8 cellular contexts compared by ENCODE assay signal in genomic region chr15:41544650-41545015, GRCh38. TPM values are rescaled to one million over a fixed set of nuclear protein-coding genes. Genes with fewer than 3 reads are reported as not detected.
A peak's percentile ranks its signal among the peaks of the same experiment; 100 is the strongest.
DNase-seq lines count a peak whose midpoint lies in the region; ATAC-seq and TF ChIP-seq lines count a peak whose summit lies in the region.

No MANE protein-coding gene starts in this region.

- peak overlapping the region; percentile 21 for H3K4me3 ChIP-seq in fibroblast of villous mesenchyme (ENCODE audit: low read depth, low read length)

- H3K27me3 Mint-ChIP-seq in T-cell, result no peaks in the 10 kb centered on the region

- no peaks in the 10 kb centered on the region for H3K36me3 Mint-ChIP-seq in T-cell

- H3K4me3 Mint-ChIP-seq in T-cell, result peak overlapping the region; percentile 92 to 94 (median 93)

- CTCF ChIA-PET in T-cell (lab: Charles Lee), result interaction anchor here (0.5 to 2.6 kb wide), 5 partner anchors 13 to 733 kb away, joined by 4 to 21 read pairs (median 5); no protein-coding TSS in a partner anchor

- TF ChIP-seq CTCF in fibroblast of villous mesenchyme (IDR thresholded peaks at IDR 0.05; ENCODE audit: insufficient read depth, low read depth, low read length), result no peak

- DNase-seq in EH (ENCODE audit: low read depth), result peak; percentile 44
- DNase-seq in T-cell, result peak in 19 of 34 experiments; percentile 6 to 61 (median 20)
- peak; percentile 71 for DNase-seq in fibroblast of villous mesenchyme (ENCODE audit: low read depth)
- peak; percentile 15 for DNase-seq in retina
- no peak for DNase-seq in effector CD8-positive, alpha-beta T cell (lab: John Stamatoyannopoulos, UW)
- DNase-seq in NCI-H2107 treated with DMSO at 0.1 percent for 48 hours (lab: John Stamatoyannopoulos, UW; ENCODE audit: unreplicated experiment), result no peak

- peak in 1 of 4 experiments; percentile 8 for ATAC-seq in T-cell (replicated peaks in 1 of 4)
- ATAC-seq in GM19463 (IDR thresholded peaks at IDR 0.05; ENCODE audit: unreplicated experiment), result no peak
- ATAC-seq in GM19351 (IDR thresholded peaks at IDR 0.05; ENCODE audit: unreplicated experiment), result no peak

- peaks cover 15 to 34% (median 17%) of the 10 kb centered on the region in 3 donors for H3K4me1 Mint-ChIP-seq in T-cell

- H3K27ac Mint-ChIP-seq in T-cell, result peak overlapping the region; percentile 9 to 90

- H3K9me3 Mint-ChIP-seq in T-cell, result no peaks in the 10 kb centered on the region

- POLR2A ChIA-PET in T-cell (lab: Charles Lee), result interaction anchor here in 1 of 2 donors (0.5 to 0.9 kb wide), 3 partner anchors 30 to 393 kb away, joined by 3 to 10 read pairs (median 6); no protein-coding TSS in a partner anchor

RNA-seq across cellular contexts. Expression of gene RPAP1, which starts 0.6 kb away (rescaled TPM):
- 10 to 100 TPM; 33.5 to 57.8 (median 53.2) TPM for total RNA-seq in T-cell
- 14.8 and 26.8 TPM in 2 replicates for total RNA-seq in fibroblast of villous mesenchyme

RNA-seq across cellular contexts. Expression of gene TYRO3, which starts 14.4 kb away (rescaled TPM):
- 1 to 10 TPM in 1 of 5 donors, under 1 TPM in 3, not detected in 1; 0.62 to 1.5 (median 0.78) TPM for total RNA-seq in T-cell
- total RNA-seq in fibroblast of villous mesenchyme, result 13.8 and 14.5 TPM in 2 replicates

RNA-seq across cellular contexts. Expression of gene LTK, which starts 31.0 kb away (rescaled TPM):
- total RNA-seq in T-cell (10 to 100 TPM in 1 of 5 donors, 1 to 10 TPM in 4; 2.0 to 14.3 (median 6.8) TPM), fibroblast of villous mesenchyme (0.86 and 1.6 TPM in 2 replicates)

RNA-seq across cellular contexts. Expression of gene ITPKA, which starts 51.0 kb away (rescaled TPM):
- total RNA-seq in T-cell, result under 1 TPM in 1 of 5 donors, not detected in 4; 0.38 TPM
- 0.86 and 1.6 TPM in 2 replicates for total RNA-seq in fibroblast of villous mesenchyme

Comparison
In these comparisons a context has a peak if more than half of its experiments do, and no peak if none do; other contexts are left out.
1. DNase-seq: peak in EH (single experiment), T-cell (19 of 34), fibroblast of villous mesenchyme (single experiment) and retina (single experiment); none in effector CD8-positive, alpha-beta T cell (single experiment) and NCI-H2107 treated with DMSO at 0.1 percent for 48 hours (single experiment).